ENCODE assay signal across 8 cellular contexts in the genomic region with DNA sequence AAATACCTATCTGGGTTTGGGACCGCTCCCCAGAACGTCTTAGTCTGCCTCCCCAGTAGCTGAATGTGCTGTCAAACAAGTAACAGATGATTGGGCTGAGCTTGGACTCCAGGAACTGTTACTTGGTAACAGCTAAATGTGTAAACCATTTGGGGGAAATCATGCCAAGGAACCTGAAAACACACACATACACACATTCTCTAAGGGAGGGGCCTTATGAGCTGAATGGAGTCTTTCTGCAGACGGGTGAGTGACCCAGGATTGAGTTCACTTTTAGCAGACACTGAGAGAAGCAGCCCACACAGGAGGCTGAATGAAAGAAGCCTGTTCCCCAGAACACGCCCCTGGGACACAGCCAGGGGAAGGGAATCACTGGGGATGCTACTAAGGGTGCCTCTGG. TPM values are rescaled to one million over a fixed set of nuclear protein-coding genes. Genes with fewer than 3 reads are reported as not detected.
DNase-seq lines count a peak whose midpoint lies in the region; ATAC-seq and TF ChIP-seq lines count a peak whose summit lies in the region.

No MANE protein-coding gene starts in this region.

- H3K9me3 ChIP-seq in Loucy (ENCODE audit: insufficient read depth, low read depth, low read length) (no peaks in the 10 kb centered on the region), muscle layer of colon (ENCODE audit: low read length) (no peaks in the 10 kb centered on the region)

- H3K79me2 ChIP-seq in Loucy (ENCODE audit: insufficient read depth, low read length): peaks cover 66% of the 10 kb centered on the region

- peak overlapping the region; percentile 86 for H3K4me3 ChIP-seq in Loucy (ENCODE audit: low read length, poor library complexity, severe bottlenecking)
- H3K4me3 ChIP-seq in muscle layer of colon (ENCODE audit: low read depth in 1 of 2, low read length in 2 of 2): peak overlapping the region in 1 of 2 donors; percentile 92

- no peaks in the 10 kb centered on the region for H3K9me2 ChIP-seq in Loucy (replicated peaks; ENCODE audit: low read depth, low read length)

- peak overlapping the region; percentile 95 for H3K9ac ChIP-seq in Loucy (ENCODE audit: low read depth, low read length, poor library complexity, severe bottlenecking)
- no peak overlapping the region for H3K9ac ChIP-seq in muscle layer of colon (ENCODE audit: low read length)

- DNase-seq in CD1c-positive myeloid dendritic cell (ENCODE audit: extremely low spot score): peak; percentile 16
- DNase-seq in cerebellum (ENCODE audit: low spot score): peak; percentile 32
- no peak for DNase-seq in LoVo (ENCODE audit: low spot score)
- DNase-seq in SHP77 (lab: John Stamatoyannopoulos, UW): no peak
- no peak for DNase-seq in NOMO-1 treated with dmso at 0.1 percent for 144 hours (lab: John Stamatoyannopoulos, UW; ENCODE audit: unreplicated experiment)

- H3K27ac ChIP-seq in muscle layer of colon (ENCODE audit: low read depth, low read length): peak overlapping the region; percentile 79

- H3K36me3 ChIP-seq in Loucy (ENCODE audit: insufficient read depth, low read length) (peaks cover 19% of the 10 kb centered on the region; the same call in 1 of the 2 replicates), muscle layer of colon (ENCODE audit: insufficient read depth, low read length) (peaks cover 15% of the 10 kb centered on the region)

- ATAC-seq in HG03097 (IDR thresholded peaks at IDR 0.05; ENCODE audit: low FRiP score, unreplicated experiment): no peak

- no peaks in the 10 kb centered on the region for H3F3A ChIP-seq in Loucy (ENCODE audit: low read depth)

- H3K27me3 ChIP-seq in Loucy (ENCODE audit: insufficient read depth, low read length, poor library complexity, severe bottlenecking) (peaks cover 6% of the 10 kb centered on the region), muscle layer of colon (ENCODE audit: control insufficient read depth in 1 of 2, insufficient read depth in 2 of 2, low read length in 2 of 2) (no peaks in the 10 kb centered on the region)

- peaks cover 47% of the 10 kb centered on the region for H3K4me1 ChIP-seq in Loucy (ENCODE audit: insufficient read depth, low read length, poor library complexity, severe bottlenecking)
- peaks cover 25% of the 10 kb centered on the region for H3K4me1 ChIP-seq in muscle layer of colon (ENCODE audit: insufficient read depth, low read length)

- H3K4me2 ChIP-seq in Loucy (ENCODE audit: low read depth, low read length, poor library complexity, severe bottlenecking): peak overlapping the region; percentile 98

- peaks cover 63% of the 10 kb centered on the region for H4K20me1 ChIP-seq in Loucy (ENCODE audit: insufficient read depth, low read length, poor library complexity, severe bottlenecking)

- no peak overlapping the region for H2AFZ ChIP-seq in Loucy (ENCODE audit: low read length)

- no peak for TF ChIP-seq CTCF in Loucy (conservative IDR thresholded peaks at IDR 0.05; ENCODE audit: low read length)

RNA-seq across cellular contexts. Expression of a gene that starts 1.6 kb away (rescaled TPM):
- total RNA-seq in cerebellum: 91.7 TPM

RNA-seq across cellular contexts. Expression of a gene that starts 13.2 kb away (rescaled TPM):
- 3.7 TPM for total RNA-seq in cerebellum

RNA-seq across cellular contexts. Expression of a gene that starts 49.4 kb away (rescaled TPM):
- total RNA-seq in cerebellum: 27.5 TPM

RNA-seq across cellular contexts. Expression of a gene that starts 52.0 kb away (rescaled TPM):
- 55.2 TPM for total RNA-seq in cerebellum

Comparison
In these comparisons a context has a peak if more than half of its experiments do, and no peak if none do; other contexts are left out.
1. DNase-seq: peak in CD1c-positive myeloid dendritic cell (single experiment) and cerebellum (single experiment); none in LoVo (single experiment), SHP77 (0 of 2) and NOMO-1 treated with dmso at 0.1 percent for 144 hours (single experiment).